ENCODE assay signal across 9 cellular contexts in the genomic region with DNA sequence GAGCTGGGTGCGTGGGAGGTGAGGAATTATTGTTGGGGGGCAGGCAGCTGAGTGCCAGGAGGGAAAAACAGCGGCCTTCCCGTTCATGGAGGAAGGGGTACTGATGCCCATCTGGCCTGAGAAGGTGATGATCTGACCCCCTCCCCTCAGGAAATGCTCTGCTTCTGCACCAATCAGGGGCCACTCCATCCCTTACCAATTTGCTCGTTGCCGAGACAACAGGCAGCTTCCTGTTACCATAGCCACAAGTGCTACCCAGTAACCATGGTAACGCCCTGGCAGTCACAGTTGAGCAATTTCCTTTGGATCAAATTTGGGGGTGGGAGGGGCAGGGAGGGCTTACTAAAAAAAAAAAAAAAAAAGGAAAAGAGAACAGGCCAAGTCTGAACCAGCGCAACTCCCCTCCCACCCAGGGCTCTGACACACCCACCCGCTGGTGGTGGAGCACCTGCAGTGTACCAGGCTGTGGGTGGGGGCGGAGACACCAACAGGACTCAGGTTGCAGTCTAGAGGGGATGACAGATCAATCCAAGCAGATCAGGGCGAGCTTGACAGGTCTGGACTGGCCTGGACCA. TPM values are rescaled to one million over a fixed set of nuclear protein-coding genes. Genes with fewer than 3 reads are reported as not detected.
DNase-seq lines count a peak whose midpoint lies in the region; ATAC-seq and TF ChIP-seq lines count a peak whose summit lies in the region.
"Had no signal": no experiment of that assay in that cellular context is flagged by ENCODE, and none has a peak within 500 bp of the region (broad histone marks: within the 10 kb centered on the region; RNA-seq: fewer than 3 reads in every experiment).

No MANE protein-coding gene starts in this region.

- whole genome bisulfite sequencing in spleen, 5 donors = 39 to 55% (median 42%) methylated on average over 10 of the region's 10 CpGs

- H3K9me3 Mint-ChIP-seq in CD4-positive, CD25-positive, alpha-beta regulatory T cell = peaks cover 0 to 1% (median 0%) of the 10 kb centered on the region in 7 donors
- no peaks in the 10 kb centered on the region for H3K9me3 Mint-ChIP-seq in stimulated activated naive B cell treated with anti-CD40 and anti-IgM and Interleukin-4, amounts not matched to agents 10 μg/mL and 1 μg/mL and 100 μg/mL, for 72 hours

- no peak overlapping the region for H3K4me3 ChIP-seq in CD4-positive, CD25-positive, alpha-beta regulatory T cell (ENCODE audit: low read depth, low read length)
- H3K4me3 ChIP-seq in fibroblast of lung (replicated peaks in 1 of 4; ENCODE audit: control extremely low read depth in 1 of 4, insufficient read depth in 1 of 4, low read depth in 3 of 4, low read length in 4 of 4) (no peak overlapping the region), spleen (no peak overlapping the region)
- H3K4me3 ChIP-seq: pancreas had no signal

- H3K27ac Mint-ChIP-seq in CD4-positive, CD25-positive, alpha-beta regulatory T cell = peak overlapping the region in 1 of 3 donors; percentile 49
- no peak overlapping the region for H3K27ac Mint-ChIP-seq in stimulated activated naive B cell treated with anti-CD40 and anti-IgM and Interleukin-4, amounts not matched to agents 10 μg/mL and 1 μg/mL and 100 μg/mL, for 72 hours

- peaks cover 4% of the 10 kb centered on the region for H3K4me1 ChIP-seq in CD4-positive, CD25-positive, alpha-beta regulatory T cell (ENCODE audit: control insufficient read depth, insufficient read depth, low read length, poor library complexity, severe bottlenecking)
- peaks cover 3% of the 10 kb centered on the region for H3K4me1 ChIP-seq in fibroblast of lung (ENCODE audit: control insufficient read depth, extremely low read depth, insufficient read depth, low read length)
- H3K4me1 ChIP-seq in spleen = peaks cover 0 to 3% (median 0%) of the 10 kb centered on the region in 6 donors
- H3K4me1 ChIP-seq: pancreas had no signal

- H4K20me1 ChIP-seq in fibroblast of lung (ENCODE audit: control insufficient read depth, extremely low read depth, insufficient read depth, low read length) = no peaks in the 10 kb centered on the region

- no peaks in the 10 kb centered on the region for H3K36me3 ChIP-seq in CD4-positive, CD25-positive, alpha-beta regulatory T cell (ENCODE audit: control insufficient read depth, insufficient read depth, low read length)
- H3K36me3 ChIP-seq in fibroblast of lung (ENCODE audit: control insufficient read depth, insufficient read depth, low read length) (no peaks in the 10 kb centered on the region), spleen (peaks cover 0 to 15% (median 0%) of the 10 kb centered on the region in 6 donors)
- H3K36me3 ChIP-seq: pancreas had no signal

- H3K9me3 ChIP-seq in CD4-positive, CD25-positive, alpha-beta regulatory T cell (ENCODE audit: control insufficient read depth in 2 of 2, low read length in 2 of 2) = no peaks in the 10 kb centered on the region
- H3K9me3 ChIP-seq in fibroblast of lung (ENCODE audit: control insufficient read depth, insufficient read depth, low read depth, low read length) = no peaks in the 10 kb centered on the region
- H3K9me3 ChIP-seq in spleen = no peaks in the 10 kb centered on the region
- H3K9me3 ChIP-seq: pancreas had no signal

- H3K4me2 ChIP-seq in fibroblast of lung (ENCODE audit: extremely low read depth, insufficient read depth, low read length) = no peak overlapping the region

- H3K27me3 Mint-ChIP-seq in CD4-positive, CD25-positive, alpha-beta regulatory T cell = peaks cover 4% of the 10 kb centered on the region
- no peaks in the 10 kb centered on the region for H3K27me3 Mint-ChIP-seq in stimulated activated naive B cell treated with anti-CD40 and anti-IgM and Interleukin-4, amounts not matched to agents 10 μg/mL and 1 μg/mL and 100 μg/mL, for 72 hours

- DNase-seq in CD4-positive, CD25-positive, alpha-beta regulatory T cell = peak; percentile 23 to 80 (median 65)
- DNase-seq in NCI-H1417 (lab: John Stamatoyannopoulos, UW) (peak; percentile 44 to 92 (median 60)), fibroblast of lung (ENCODE audit: low read depth in 2 of 2) (peak; percentile 40 to 64), spleen (no peak)
- peak; percentile 15 to 32 for DNase-seq in activated CD4-positive, alpha-beta T cell treated with anti-CD3 and anti-CD28 coated beads, Interleukin-2, amount 50 U/mL, for 4 hours
- no peak for DNase-seq in stimulated activated naive B cell treated with anti-CD40 and anti-IgM and Interleukin-4, amounts not matched to agents 10 μg/mL and 1 μg/mL and 100 μg/mL, for 72 hours

- no peak for TF ChIP-seq CTCF in fibroblast of lung (conservative IDR thresholded peaks at IDR 0.05 in 1 of 2, IDR thresholded peaks at IDR 0.05 in 1 of 2; ENCODE audit: low read depth in 1 of 2, low read length in 2 of 2)
- TF ChIP-seq CTCF in spleen (IDR thresholded peaks at IDR 0.05 in 8 of 11, conservative IDR thresholded peaks at IDR 0.05 in 3 of 11) = no peak

- TF ChIP-seq POLR2A in spleen (IDR thresholded peaks at IDR 0.05) = no peak

- no peak overlapping the region for H3K27ac ChIP-seq in CD4-positive, CD25-positive, alpha-beta regulatory T cell (ENCODE audit: insufficient read depth, low read length, poor library complexity, severe bottlenecking)
- H3K27ac ChIP-seq in fibroblast of lung (ENCODE audit: insufficient read depth, low read length) (no peak overlapping the region), spleen (no peak overlapping the region)
- H3K27ac ChIP-seq: pancreas had no signal

- intact Hi-C loops in spleen (cut with DNase I; ENCODE audit: low total_unique reads) = no loop called here

- no peaks in the 10 kb centered on the region for H3K79me2 ChIP-seq in fibroblast of lung (ENCODE audit: control insufficient read depth, insufficient read depth, low read length)

- H2AFZ ChIP-seq in fibroblast of lung (ENCODE audit: low read length) = no peak overlapping the region

- H3K4me1 Mint-ChIP-seq in CD4-positive, CD25-positive, alpha-beta regulatory T cell = peaks cover 0 to 9% (median 2%) of the 10 kb centered on the region in 4 donors
- H3K4me1 Mint-ChIP-seq in stimulated activated naive B cell treated with anti-CD40 and anti-IgM and Interleukin-4, amounts not matched to agents 10 μg/mL and 1 μg/mL and 100 μg/mL, for 72 hours = peaks cover 6 to 7% of the 10 kb centered on the region in 2 donors

- H3K9ac ChIP-seq in fibroblast of lung (ENCODE audit: insufficient read depth, low read length) = no peak overlapping the region

- H3K27me3 ChIP-seq in CD4-positive, CD25-positive, alpha-beta regulatory T cell (ENCODE audit: control insufficient read depth, insufficient read depth, low read length) = no peaks in the 10 kb centered on the region
- H3K27me3 ChIP-seq in fibroblast of lung (ENCODE audit: control insufficient read depth, insufficient read depth, low read length) (no peaks in the 10 kb centered on the region), spleen (replicated peaks in 1 of 7) (no peaks in the 10 kb centered on the region)
- H3K27me3 ChIP-seq: pancreas had no signal

- H3K4me3 Mint-ChIP-seq in CD4-positive, CD25-positive, alpha-beta regulatory T cell = peak overlapping the region in 1 of 4 donors; percentile 7
- no peak overlapping the region for H3K4me3 Mint-ChIP-seq in stimulated activated naive B cell treated with anti-CD40 and anti-IgM and Interleukin-4, amounts not matched to agents 10 μg/mL and 1 μg/mL and 100 μg/mL, for 72 hours

- peak; percentile 64 to 70 for ATAC-seq in CD4-positive, CD25-positive, alpha-beta regulatory T cell (ENCODE audit: low read depth in 2 of 2)
- ATAC-seq in stimulated activated naive B cell treated with anti-CD40 and anti-IgM and Interleukin-4, amounts not matched to agents 10 μg/mL and 1 μg/mL and 100 μg/mL, for 72 hours (replicated peaks) = peak; percentile 38 to 46
- ATAC-seq in GM21360 (IDR thresholded peaks at IDR 0.05; ENCODE audit: unreplicated experiment) (no peak), GM18870 (IDR thresholded peaks at IDR 0.05; ENCODE audit: unreplicated experiment) (no peak)
- ATAC-seq: pancreas had no signal

- peaks cover 8% of the 10 kb centered on the region for H3K36me3 Mint-ChIP-seq in CD4-positive, CD25-positive, alpha-beta regulatory T cell
- H3K36me3 Mint-ChIP-seq in stimulated activated naive B cell treated with anti-CD40 and anti-IgM and Interleukin-4, amounts not matched to agents 10 μg/mL and 1 μg/mL and 100 μg/mL, for 72 hours = peaks cover 0 to 6% of the 10 kb centered on the region in 2 donors

RNA-seq across cellular contexts. Expression of a gene that starts 13.7 kb away (rescaled TPM):
- total RNA-seq in CD4-positive, CD25-positive, alpha-beta regulatory T cell = 1.7 TPM
- under 1 TPM in 1 of 4 donors, not detected in 3; 0.14 TPM for polyA plus RNA-seq in CD4-positive, CD25-positive, alpha-beta regulatory T cell
- total RNA-seq in fibroblast of lung (0.17 and 0.26 TPM in 2 replicates), spleen (1 to 10 TPM; 1.7 to 7.5 (median 2.8) TPM)
- polyA plus RNA-seq in fibroblast of lung (0.08 TPM in 1 of 2 replicates, not detected in the other), spleen (1 to 10 TPM; 4.4 to 9.2 (median 8.1) TPM)
- polyA plus RNA-seq in fibroblast of lung (2012) = 0.07 and 0.12 TPM in 2 replicates
- polyA minus RNA-seq in fibroblast of lung (ENCODE audit: low replicate concordance) = not detected in 2 replicates

RNA-seq across cellular contexts. Expression of a gene that starts 33.9 kb away (rescaled TPM):
- total RNA-seq in CD4-positive, CD25-positive, alpha-beta regulatory T cell = 101 TPM
- polyA plus RNA-seq in CD4-positive, CD25-positive, alpha-beta regulatory T cell = 10 to 100 TPM; 14.5 to 19.2 (median 16.0) TPM
- total RNA-seq in fibroblast of lung = 23.4 and 27.4 TPM in 2 replicates
- polyA plus RNA-seq in fibroblast of lung = 31.9 and 37.7 TPM in 2 replicates
- polyA plus RNA-seq in fibroblast of lung (2012) = 21.6 and 24.0 TPM in 2 replicates
- 33.9 and 38.3 TPM in 2 replicates for polyA minus RNA-seq in fibroblast of lung (ENCODE audit: low replicate concordance)
- total RNA-seq in spleen = 10 to 100 TPM; 54.8 to 77.6 (median 70.3) TPM
- 10 to 100 TPM; 43.9 to 99.5 (median 67.9) TPM for polyA plus RNA-seq in spleen

Comparison
In these comparisons a context has a peak if more than half of its experiments do, and no peak if none do; other contexts are left out.
1. ATAC-seq: peak in CD4-positive, CD25-positive, alpha-beta regulatory T cell (2 of 2) and stimulated activated naive B cell treated with anti-CD40 and anti-IgM and Interleukin-4, amounts not matched to agents 10 μg/mL and 1 μg/mL and 100 μg/mL, for 72 hours (2 of 2); none in GM21360 (single experiment) and GM18870 (single experiment).
2. DNase-seq: peak in CD4-positive, CD25-positive, alpha-beta regulatory T cell (3 of 3), NCI-H1417 (3 of 3), activated CD4-positive, alpha-beta T cell treated with anti-CD3 and anti-CD28 coated beads, Interleukin-2, amount 50 U/mL, for 4 hours (2 of 2) and fibroblast of lung (2 of 2); none in stimulated activated naive B cell treated with anti-CD40 and anti-IgM and Interleukin-4, amounts not matched to agents 10 μg/mL and 1 μg/mL and 100 μg/mL, for 72 hours (single experiment) and spleen (single experiment).